ENCODE assay signal across 8 cellular contexts in genomic region chr6:5025911-5026819, GRCh38. TPM values are rescaled to one million over a fixed set of nuclear protein-coding genes. Genes with fewer than 3 reads are reported as not detected.
DNase-seq lines count a peak whose midpoint lies in the region; ATAC-seq and TF ChIP-seq lines count a peak whose summit lies in the region.

No MANE protein-coding gene starts in this region.

- no peak for TF ChIP-seq POLR2A in breast epithelium (IDR thresholded peaks at IDR 0.05)
- TF ChIP-seq POLR2A in transverse colon (IDR thresholded peaks at IDR 0.05): no peak

- intact Hi-C loops in breast epithelium (cut with DNase I; ENCODE audit: low total_unique reads): no loop called here
- intact Hi-C loops in MCF 10A (cut with micrococcal nuclease): no loop called here
- intact Hi-C loops in transverse colon (cut with DNase I; ENCODE audit: low total_unique reads): no loop called here

- no peaks in the 10 kb centered on the region for H3K4me1 Mint-ChIP-seq in MCF 10A (ENCODE audit: insufficient read depth, unreplicated experiment)

- TF ChIP-seq CTCF in breast epithelium (IDR thresholded peaks at IDR 0.05) (no peak), MCF 10A (IDR thresholded peaks at IDR 0.05; ENCODE audit: unreplicated experiment) (no peak), epithelial cell of proximal tubule (conservative IDR thresholded peaks at IDR 0.05; ENCODE audit: low read depth, low read length) (peak; percentile 13), transverse colon (IDR thresholded peaks at IDR 0.05) (no peak)

- no peaks in the 10 kb centered on the region for H3K4me1 ChIP-seq in breast epithelium
- H3K4me1 ChIP-seq in SJCRH30: peaks cover 8% of the 10 kb centered on the region; the same call in 1 of the 2 replicates
- peaks cover 7% of the 10 kb centered on the region for H3K4me1 ChIP-seq in mesodermal cell (ENCODE audit: control insufficient read depth, insufficient read depth, low read length, poor library complexity, severe bottlenecking)
- peaks cover 0 to 18% (median 10%) of the 10 kb centered on the region in 4 donors for H3K4me1 ChIP-seq in transverse colon

- DNase-seq in breast epithelium (ENCODE audit: low spot score in 2 of 2) (peak in 1 of 2 donors; percentile 46), MCF 10A (ENCODE audit: unreplicated experiment) (no peak), SJCRH30 (peak; percentile 44 to 58), epithelial cell of proximal tubule (ENCODE audit: low read depth) (no peak), transverse colon (peak; percentile 57), T-helper 9 cell (no peak)

- no TSS peak for BruUV-seq in MCF 10A (replicated peaks; lab: Mats Ljungman, UMichigan)

- 4 to 7% methylated on average over 19 to 26 of the region's 35 CpGs for WGBS in mesodermal cell (ENCODE audit: insufficient coverage in 2 of 2), 2 experiments
- WGBS in transverse colon (ENCODE audit: low coverage in 1 of 2), 2 donors: 9% methylated on average over 35 of the region's 35 CpGs; no CpG with 5 or more reads in 1 of the 2 donors

- no peak overlapping the region for H3K4me3 Mint-ChIP-seq in MCF 10A (ENCODE audit: unreplicated experiment)

- H3K27ac Mint-ChIP-seq in MCF 10A (ENCODE audit: low read depth, unreplicated experiment): no peak overlapping the region

- no peak for TF ChIP-seq EP300 in transverse colon (IDR thresholded peaks at IDR 0.05; ENCODE audit: low read depth)

- H3K27ac ChIP-seq in breast epithelium (peak overlapping the region; percentile 71 to 81), SJCRH30 (peak overlapping the region; percentile 74), mesodermal cell (ENCODE audit: low read depth, low read length, severe bottlenecking) (peak overlapping the region; percentile 66), transverse colon (peak overlapping the region; percentile 78 to 88 (median 82))

- in situ Hi-C loops in transverse colon (cut with MboI; ENCODE audit: low pct_ligation_motif_present in 1 of 4, low pct_unique_long_range_greater_than_20kb in 1 of 4, low sequenced_read_pairs in 3 of 4): no loop called here

- POLR2A ChIA-PET in MCF 10A (lab: Yijun Ruan, JAX): no interaction called here

- no peaks in the 10 kb centered on the region for H3K9me3 Mint-ChIP-seq in MCF 10A (ENCODE audit: unreplicated experiment)

- no peaks in the 10 kb centered on the region for H3K36me3 ChIP-seq in breast epithelium
- H3K36me3 ChIP-seq in SJCRH30: no peaks in the 10 kb centered on the region
- no peaks in the 10 kb centered on the region for H3K36me3 ChIP-seq in mesodermal cell (ENCODE audit: control insufficient read depth, insufficient read depth, low read length)
- H3K36me3 ChIP-seq in transverse colon: no peaks in the 10 kb centered on the region

- CTCF ChIA-PET in MCF 10A (lab: Yijun Ruan, JAX): no interaction called here

- no peaks in the 10 kb centered on the region for H3K36me3 Mint-ChIP-seq in MCF 10A (ENCODE audit: insufficient read depth, unreplicated experiment)

- H3K27me3 ChIP-seq in breast epithelium: no peaks in the 10 kb centered on the region
- H3K27me3 ChIP-seq in SJCRH30: no peaks in the 10 kb centered on the region
- H3K27me3 ChIP-seq in transverse colon: no peaks in the 10 kb centered on the region

- H3K9me3 ChIP-seq in breast epithelium (no peaks in the 10 kb centered on the region), SJCRH30 (replicated peaks) (no peaks in the 10 kb centered on the region), mesodermal cell (ENCODE audit: control insufficient read depth, low read length) (no peaks in the 10 kb centered on the region), transverse colon (no peaks in the 10 kb centered on the region)

- H3K4me3 ChIP-seq in breast epithelium (peak overlapping the region; percentile 52 to 77 (median 63)), SJCRH30 (peak overlapping the region; percentile 60), epithelial cell of proximal tubule (ENCODE audit: low read depth, low read length) (peak overlapping the region; percentile 66), mesodermal cell (ENCODE audit: extremely low read depth, insufficient read depth, low read length, poor library complexity, severe bottlenecking) (peak overlapping the region; percentile 37), transverse colon (peak overlapping the region; percentile 3 to 66 (median 50))

- no peaks in the 10 kb centered on the region for H3K27me3 Mint-ChIP-seq in MCF 10A (ENCODE audit: insufficient read depth, unreplicated experiment)

- no peak for ATAC-seq in HG02588 (IDR thresholded peaks at IDR 0.05; ENCODE audit: unreplicated experiment)

RNA-seq across cellular contexts. Expression of gene RPP40, which starts 22.3 kb away (rescaled TPM):
- 1 to 10 TPM; 5.9 to 9.2 (median 7.5) TPM for total RNA-seq in breast epithelium
- total RNA-seq in MCF 10A (2022): 22.9 and 34.8 TPM in 2 replicates
- 24.7 and 30.6 TPM in 2 replicates for total RNA-seq in SJCRH30 (2014; rRNA removed; shearing (Covaris generic))
- 8.5 and 16.3 TPM in 2 replicates for total RNA-seq in epithelial cell of proximal tubule
- 12.8 TPM for polyA plus RNA-seq in mesodermal cell (2013, experiment 1 of 2)
- 15.6 TPM for polyA plus RNA-seq in mesodermal cell (2013, experiment 2 of 2)
- 1 to 10 TPM in 3 of 4 donors, not detected in 1; 1.6 to 8.7 (median 4.6) TPM for total RNA-seq in transverse colon

RNA-seq across cellular contexts. Expression of gene PPP1R3G, which starts 59.0 kb away (rescaled TPM):
- total RNA-seq in breast epithelium (1 to 10 TPM; 1.2 to 3.2 (median 1.6) TPM), MCF 10A (2022) (0.07 TPM in 2 replicates), epithelial cell of proximal tubule (0.94 and 2.5 TPM in 2 replicates), transverse colon (1 to 10 TPM in 1 of 4 donors, under 1 TPM in 2, not detected in 1; 0.40 to 1.2 (median 0.95) TPM)
- 0.71 and 1.0 TPM in 2 replicates for total RNA-seq in SJCRH30 (2014; rRNA removed; shearing (Covaris generic))
- 0.11 TPM for polyA plus RNA-seq in mesodermal cell (2013, experiment 1 of 2)
- 0.25 TPM for polyA plus RNA-seq in mesodermal cell (2013, experiment 2 of 2)

Comparison
In these comparisons a context has a peak if more than half of its experiments do, and no peak if none do; other contexts are left out.
1. DNase-seq: peak in SJCRH30 (2 of 2) and transverse colon (single experiment); none in MCF 10A (single experiment), epithelial cell of proximal tubule (single experiment) and T-helper 9 cell (single experiment).
2. Peak in every context shown above with its lines, with median percentiles within 50 percentile points of each other: H3K27ac ChIP-seq and H3K4me3 ChIP-seq.